Comparison of ENCODE assay signal across 28 cellular contexts in genomic region chr20:63932606-63933160, GRCh38. TPM values are rescaled to one million over a fixed set of nuclear protein-coding genes. Genes with fewer than 3 reads are reported as not detected.
A peak's percentile ranks its signal among the peaks of the same experiment; 100 is the strongest.
DNase-seq lines count a peak whose midpoint lies in the region; ATAC-seq, FAIRE-seq and TF ChIP-seq lines count a peak whose summit lies in the region.
"Had no signal": no experiment of that assay in that cellular context is flagged by ENCODE, and none has a peak within 500 bp of the region (broad histone marks: within the 10 kb centered on the region; RNA-seq: fewer than 3 reads in every experiment).

No MANE protein-coding gene starts in this region.

- H2BK15ac ChIP-seq in IMR-90 (ENCODE audit: low read depth, low read length) (no peak overlapping the region), H1 (ENCODE audit: low read length) (no peak overlapping the region), mesendoderm (replicated peaks; ENCODE audit: low read depth) (no peak overlapping the region)

- no peak overlapping the region for H2BK120ac ChIP-seq in IMR-90 (ENCODE audit: low read depth, low read length)
- H2BK120ac ChIP-seq in H1 (replicated peaks; ENCODE audit: low read depth, low read length) = no peak overlapping the region
- H2BK120ac ChIP-seq in mesendoderm (ENCODE audit: low read depth, low read length) = no peak overlapping the region

- no peak for TF ChIP-seq EP300 in H1 (IDR thresholded peaks at IDR 0.05; ENCODE audit: borderline replicate concordance in 1 of 2, low read depth in 2 of 2, low read length in 2 of 2)

- no peak for FAIRE-seq in H1 (lab: Jason Lieb, UNC)
- FAIRE-seq: HepG2 had no signal

- no peak overlapping the region for H3K4me2 ChIP-seq in BLaER1
- no peak overlapping the region for H3K4me2 ChIP-seq in IMR-90 (ENCODE audit: low read depth, low read length)
- H3K4me2 ChIP-seq in H1 (ENCODE audit: insufficient read depth in 1 of 2, low read depth in 2 of 2, low read length in 2 of 2) = no peak overlapping the region
- no peak overlapping the region for H3K4me2 ChIP-seq in mesendoderm (ENCODE audit: low read length)
- H3K4me2 ChIP-seq: PC-9, SK-N-SH had no signal

- H2BK20ac ChIP-seq in IMR-90 (ENCODE audit: low read depth, low read length) (no peak overlapping the region), H1 (ENCODE audit: low read length) (no peak overlapping the region)

- BruUV-seq in IMR-90 (replicated peaks; lab: Mats Ljungman, UMichigan) = no TSS peak

- H3K23ac ChIP-seq in IMR-90 (ENCODE audit: low read depth, low read length) = no peak overlapping the region
- H3K23ac ChIP-seq in H1 (ENCODE audit: insufficient read length) = no peak overlapping the region
- no peak overlapping the region for H3K23ac ChIP-seq in mesendoderm (ENCODE audit: low read length)

- CTCF ChIA-PET in IMR-90 (lab: Yijun Ruan, JAX) (no interaction called here), H1 (lab: Charles Lee; ENCODE audit: partially characterized antibody) (interaction anchor here (1.6 to 7.7 kb wide), 7 partner anchors 9 to 48 kb away, joined by 4 to 58 read pairs (median 17); partner anchors contain the start of genes PRPF6 and SAMD10)

- TF ChIP-seq POLR2A in IMR-90 (IDR thresholded peaks at IDR 0.05; ENCODE audit: low read depth, low read length) (no peak), H1 (IDR thresholded peaks at IDR 0.05; ENCODE audit: control extremely low read depth in 1 of 2, low read depth in 2 of 2, low read length in 2 of 2) (no peak)

- dilution Hi-C loops in IMR-90 (cut with HindIII; ENCODE audit: low sequenced_read_pairs, unreplicated experiment) = no loop called here

- peaks cover 99% of the 10 kb centered on the region for H3K36me3 ChIP-seq in BLaER1
- peaks cover 68% of the 10 kb centered on the region for H3K36me3 ChIP-seq in IMR-90 (ENCODE audit: control insufficient read depth, insufficient read depth, low read length)
- peaks cover 2 to 28% (median 18%) of the 10 kb centered on the region in 4 experiments; a peak in 6 of 8 replicates for H3K36me3 ChIP-seq in H1 (ENCODE audit: control insufficient read depth in 2 of 4, insufficient read depth in 4 of 4, low read length in 3 of 4)
- peaks cover 7% of the 10 kb centered on the region for H3K36me3 ChIP-seq in mesendoderm (ENCODE audit: control insufficient read depth, insufficient read depth, low read length)
- peaks cover 18% of the 10 kb centered on the region for H3K36me3 ChIP-seq in WERI-Rb-1
- peaks cover 18% of the 10 kb centered on the region for H3K36me3 ChIP-seq in colonic mucosa

- H3K4me3 ChIP-seq in BLaER1 (no peak overlapping the region), IMR-90 (ENCODE audit: insufficient read depth, low read depth, low read length) (no peak overlapping the region), H1 (ENCODE audit: extremely low read depth in 1 of 4, insufficient read depth in 2 of 4, low read depth in 3 of 4, low read length in 4 of 4) (no peak overlapping the region), mesendoderm (ENCODE audit: low read length) (no peak overlapping the region), WERI-Rb-1 (ENCODE audit: low read depth, low read length) (no peak overlapping the region), colonic mucosa (no peak overlapping the region)
- H3K4me3 ChIP-seq: BLaER1 treated with 17β-estradiol and CSF1 and Interleukin-3, amounts not matched to agents 10 nM and 100 nM; PC-9 had no signal

- no peak overlapping the region for H4K91ac ChIP-seq in IMR-90 (ENCODE audit: insufficient read depth, low read depth, low read length)
- H4K91ac ChIP-seq in H1 (replicated peaks; ENCODE audit: insufficient read length, low read length) = no peak overlapping the region

- H2BK5ac ChIP-seq in IMR-90 (ENCODE audit: low read depth, low read length, poor library complexity, severe bottlenecking) = no peak overlapping the region
- no peak overlapping the region for H2BK5ac ChIP-seq in H1 (ENCODE audit: low read depth, low read length)
- no peak overlapping the region for H2BK5ac ChIP-seq in mesendoderm (ENCODE audit: low read length)

- H3K9ac ChIP-seq in BLaER1 (no peak overlapping the region), IMR-90 (ENCODE audit: low read depth, low read length) (no peak overlapping the region), H1 (replicated peaks in 1 of 4; ENCODE audit: extremely low read depth in 1 of 4, low read depth in 3 of 4, low read length in 3 of 4) (peak overlapping the region in 1 of 4 experiments; percentile 13; a peak in 1 of 7 replicates), mesendoderm (ENCODE audit: low read length) (no peak overlapping the region), colonic mucosa (ENCODE audit: low read depth in 2 of 2, low read length in 2 of 2) (no peak overlapping the region)
- H3K9ac ChIP-seq: SK-N-SH had no signal

- no peak for ATAC-seq in IMR-90 (ENCODE audit: low read depth)
- ATAC-seq: HepG2 had no signal

- H3K4ac ChIP-seq in IMR-90 (ENCODE audit: low read depth, low read length) (no peak overlapping the region), H1 (replicated peaks; ENCODE audit: insufficient read length, low read depth, low read length) (no peak overlapping the region), mesendoderm (ENCODE audit: low read depth, low read length) (no peak overlapping the region)

- H3K79me1 ChIP-seq in IMR-90 (ENCODE audit: low read depth in 1 of 2, low read length in 2 of 2) = peaks cover 41 to 52% of the 10 kb centered on the region in 2 experiments
- 0 out of 2 replicates have a peak, but pooled peaks cover 2% of the 10 kb centered on the region for H3K79me1 ChIP-seq in H1 (ENCODE audit: low read depth, low read length)
- no peaks in the 10 kb centered on the region for H3K79me1 ChIP-seq in mesendoderm (ENCODE audit: low read length)

- peaks cover 12% of the 10 kb centered on the region; the same call in 1 of the 2 replicates for H3K9me1 ChIP-seq in IMR-90 (ENCODE audit: insufficient read depth, low read length)

- H3K23me2 ChIP-seq in H1 (ENCODE audit: low read depth, low read length) = no peaks in the 10 kb centered on the region

- TF ChIP-seq CTCF in IMR-90 (conservative IDR thresholded peaks at IDR 0.05; ENCODE audit: low read depth, low read length) (no peak), H1 (IDR thresholded peaks at IDR 0.05; ENCODE audit: control extremely low read depth in 1 of 3, insufficient read depth in 1 of 3, low read depth in 1 of 3, low read length in 3 of 3) (no peak), WERI-Rb-1 (IDR thresholded peaks at IDR 0.05; ENCODE audit: low read depth, low read length) (no peak), colonic mucosa (IDR thresholded peaks at IDR 0.05) (no peak)

- no peak overlapping the region for H4K8ac ChIP-seq in IMR-90 (ENCODE audit: low read depth in 2 of 2, low read length in 2 of 2)
- H4K8ac ChIP-seq in H1 (ENCODE audit: extremely low read depth, insufficient read depth, low read length) = no peak overlapping the region
- H4K8ac ChIP-seq in mesendoderm (ENCODE audit: low read depth, low read length) = no peak overlapping the region

- H3K27ac ChIP-seq in BLaER1 = 0 out of 2 replicates have a peak overlapping the region, but pooled peaks have one; percentile 13
- H3K27ac ChIP-seq in IMR-90 (ENCODE audit: insufficient read depth, low read length) = no peak overlapping the region
- H3K27ac ChIP-seq in H1 (ENCODE audit: low read depth, low read length) = no peak overlapping the region
- H3K27ac ChIP-seq in mesendoderm (ENCODE audit: low read depth, low read length) = no peak overlapping the region
- no peak overlapping the region for H3K27ac ChIP-seq in WERI-Rb-1
- H3K27ac ChIP-seq in colonic mucosa = no peak overlapping the region
- H3K27ac ChIP-seq: BLaER1 treated with 17β-estradiol and CSF1 and Interleukin-3, amounts not matched to agents 10 nM and 100 nM; PC-9 had no signal

- no peak overlapping the region for H4K5ac ChIP-seq in IMR-90 (ENCODE audit: low read depth, low read length)
- H4K5ac ChIP-seq in H1 (ENCODE audit: insufficient read length, low read depth, low read length) = no peak overlapping the region
- H4K5ac ChIP-seq in mesendoderm (ENCODE audit: low read length) = no peak overlapping the region

- no peak overlapping the region for H2AK5ac ChIP-seq in IMR-90 (ENCODE audit: low read depth, low read length)
- H2AK5ac ChIP-seq in H1 (ENCODE audit: low read depth, low read length) = no peak overlapping the region
- H2AK5ac ChIP-seq in mesendoderm (ENCODE audit: low read length) = no peak overlapping the region

- DNase-seq in IMR-90 (no peak), H1 (ENCODE audit: low read depth in 1 of 2, low spot score in 2 of 2) (no peak), mesendoderm (peak; percentile 39), AG08395 (ENCODE audit: low spot score) (no peak), WERI-Rb-1 (no peak), colonic mucosa (no peak), putamen (ENCODE audit: low spot score) (no peak)
- DNase-seq: CD4-positive, alpha-beta memory T cell; COR-L47; DMS79; H9; KBM-7; MV-4-11; NCI-H1105 treated with DMSO at 0.1 percent for 48 hours; NCI-H146; NCI-H1930; NCI-H2107; NCI-H446; NCI-H526; NCI-H82; NK-92 treated with Interleukin-12 subunit alpha and Interleukin-12 subunit beta, amount 100 ng/mL, for 24 hours; PC-9; SK-N-SH; SW 1271 had no signal

- H3K14ac ChIP-seq in IMR-90 (replicated peaks; ENCODE audit: low read depth, low read length) = no peak overlapping the region
- no peak overlapping the region for H3K14ac ChIP-seq in H1 (ENCODE audit: insufficient read length)

- H2AFZ ChIP-seq in IMR-90 (replicated peaks; ENCODE audit: low read length, poor library complexity) (peak overlapping the region; percentile 33), H1 (ENCODE audit: low read length) (no peak overlapping the region)
- H2AFZ ChIP-seq: PC-9 had no signal

- in situ Hi-C loops in IMR-90 (cut with MboI; ENCODE audit: low sequenced_read_pairs) = no loop called here

- H3K79me2 ChIP-seq in H1 (ENCODE audit: control insufficient read depth in 1 of 2, insufficient read depth in 2 of 2, low read length in 2 of 2) (no peaks in the 10 kb centered on the region), mesendoderm (ENCODE audit: control insufficient read depth, insufficient read depth, low read length) (no peaks in the 10 kb centered on the region)

- POLR2A ChIA-PET in IMR-90 (lab: Charles Lee; ENCODE audit: unreplicated experiment) (no interaction called here), H1 (lab: Charles Lee; ENCODE audit: partially characterized antibody) (no interaction called here)

- no peaks in the 10 kb centered on the region for H3K27me3 ChIP-seq in BLaER1
- H3K27me3 ChIP-seq in IMR-90 (ENCODE audit: control insufficient read depth, insufficient read depth, low read length) = no peaks in the 10 kb centered on the region
- H3K27me3 ChIP-seq in H1 (replicated peaks in 1 of 4; ENCODE audit: control insufficient read depth in 3 of 4, extremely low read depth in 1 of 4, insufficient read depth in 3 of 4, low read length in 3 of 4) = no peaks in the 10 kb centered on the region
- H3K27me3 ChIP-seq in mesendoderm (ENCODE audit: insufficient read depth, low read length, poor library complexity) = no peaks in the 10 kb centered on the region
- no peaks in the 10 kb centered on the region for H3K27me3 ChIP-seq in WERI-Rb-1 (ENCODE audit: insufficient read depth, low read depth, severe bottlenecking)
- H3K27me3 ChIP-seq in colonic mucosa = no peaks in the 10 kb centered on the region
- H3K27me3 ChIP-seq: BLaER1 treated with 17β-estradiol and CSF1 and Interleukin-3, amounts not matched to agents 10 nM and 100 nM had no signal

- H3K4me1 ChIP-seq in BLaER1 (peaks cover 57% of the 10 kb centered on the region), IMR-90 (ENCODE audit: control insufficient read depth, insufficient read depth, low read length) (no peaks in the 10 kb centered on the region), H1 (replicated peaks in 1 of 4; ENCODE audit: control insufficient read depth in 3 of 4, insufficient read depth in 4 of 4, low read length in 3 of 4) (no peaks in the 10 kb centered on the region), mesendoderm (ENCODE audit: control insufficient read depth, low read depth, low read length) (no peaks in the 10 kb centered on the region), colonic mucosa (no peaks in the 10 kb centered on the region)

- no peak for TF ChIP-seq RAD21 in IMR-90 (IDR thresholded peaks at IDR 0.05; ENCODE audit: low read length)
- TF ChIP-seq RAD21 in H1 (IDR thresholded peaks at IDR 0.05 in 1 of 2, conservative IDR thresholded peaks at IDR 0.05 in 1 of 2; ENCODE audit: low read depth in 2 of 2, low read length in 2 of 2) = no peak

- no peaks in the 10 kb centered on the region for H3K9me3 ChIP-seq in BLaER1
- H3K9me3 ChIP-seq in IMR-90 (ENCODE audit: control insufficient read depth, insufficient read depth, low read length) = no peaks in the 10 kb centered on the region
- H3K9me3 ChIP-seq in H1 (ENCODE audit: insufficient read depth in 2 of 2, low read depth in 1 of 2, low read length in 1 of 2) = no peaks in the 10 kb centered on the region
- H3K9me3 ChIP-seq in WERI-Rb-1 (ENCODE audit: severe bottlenecking) = no peaks in the 10 kb centered on the region
- H3K9me3 ChIP-seq in colonic mucosa = no peaks in the 10 kb centered on the region
- H3K9me3 ChIP-seq: BLaER1 treated with 17β-estradiol and CSF1 and Interleukin-3, amounts not matched to agents 10 nM and 100 nM; SK-N-SH had no signal

- intact Hi-C loops in IMR-90 (cut with micrococcal nuclease) (no loop called here), colonic mucosa (cut with DNase I) (no loop called here)

- H3K56ac ChIP-seq in IMR-90 (ENCODE audit: extremely low read depth, insufficient read depth, low read length) (no peak overlapping the region), H1 (replicated peaks; ENCODE audit: insufficient read length, low read depth, low read length) (no peak overlapping the region), mesendoderm (ENCODE audit: low read length) (no peak overlapping the region)

- H3K18ac ChIP-seq in IMR-90 (ENCODE audit: low read depth, low read length) (no peak overlapping the region), H1 (ENCODE audit: extremely low read depth, low read length) (no peak overlapping the region), mesendoderm (ENCODE audit: low read length) (no peak overlapping the region)

- H2BK12ac ChIP-seq in H1 (ENCODE audit: low read depth, low read length) = no peak overlapping the region

- WGBS in IMR-90 (ENCODE audit: extremely low coverage in 2 of 2, insufficient read length in 1 of 2), 2 experiments = 100% methylated on average over 6 of the region's 17 CpGs; no CpG with 5 or more reads in 1 of the 2 experiments
- WGBS in H1 (ENCODE audit: extremely low coverage in 1 of 2, insufficient coverage in 1 of 2, insufficient read length in 1 of 2, insufficient replicate concordance in 2 of 2, low coverage in 1 of 2, low lambda C conversion rate in 2 of 2, missing lambda C conversion rate in 1 of 2), 2 experiments = 97% methylated on average over 17 of the region's 17 CpGs; no CpG with 5 or more reads in 1 of the 2 experiments
- WGBS in mesendoderm (ENCODE audit: extremely low coverage, insufficient coverage, low lambda C conversion rate) = no CpG with 5 or more reads among the region's 17 CpGs

- H4K20me1 ChIP-seq in BLaER1 (peaks cover 100% of the 10 kb centered on the region), IMR-90 (ENCODE audit: insufficient read depth, low read length) (peaks cover 59% of the 10 kb centered on the region), H1 (replicated peaks in 1 of 2; ENCODE audit: control insufficient read depth in 1 of 2, insufficient read depth in 2 of 2, low read length in 2 of 2) (peaks cover 6 to 16% of the 10 kb centered on the region in 2 experiments)

- H2AK9ac ChIP-seq in IMR-90 (replicated peaks; ENCODE audit: low read depth, low read length, poor library complexity) = no peak overlapping the region

RNA-seq across cellular contexts. Expression of gene UCKL1, which starts 23.5 kb away (rescaled TPM):
- 16.7 and 18.3 TPM in 2 replicates for total RNA-seq in IMR-90 (2012; rRNA removed)
- polyA plus RNA-seq in IMR-90 (2012; rRNA removed) = 54.7 and 58.6 TPM in 2 replicates
- polyA plus RNA-seq in IMR-90 (2012; cell fraction: cytosol; rRNA removed) = 19.8 and 55.6 TPM in 2 replicates
- 178 and 412 TPM in 2 replicates for polyA plus RNA-seq in IMR-90 (2012; cell fraction: nucleus; rRNA removed; ENCODE audit: low replicate concordance)
- 36.5 and 37.4 TPM in 2 replicates for total RNA-seq in H1 (2021; fragmentation: NEBNext Ultra II Directional; extraction: Animal tissue kit (Norgen Biotek cat#: 25700))
- 91.2 and 106 TPM in 2 replicates for polyA plus RNA-seq in H1 (2011; rRNA removed)
- polyA plus RNA-seq in H1 (2011; cell fraction: cytosol; rRNA removed) = 73.4 TPM
- 243 TPM for polyA plus RNA-seq in H1 (2011; cell fraction: nucleus; rRNA removed)
- 35.1 to 52.8 TPM (median 52.1 TPM) in 4 replicates for polyA plus RNA-seq in H1 (2012, experiment 1 of 2)
- 34.5 TPM for polyA plus RNA-seq in H1 (2012, experiment 2 of 2)
- 26.4 TPM for polyA plus RNA-seq in H1 (2013, experiment 1 of 2)
- 24.2 TPM for polyA plus RNA-seq in H1 (2013, experiment 2 of 2)
- 26.5 and 36.3 TPM in 2 replicates for polyA minus RNA-seq in H1 (2011; rRNA and poly(A)+ RNA removed)
- 28.2 TPM for polyA minus RNA-seq in H1 (2011; cell fraction: cytosol; rRNA and poly(A)+ RNA removed)
- 52.8 TPM for polyA minus RNA-seq in H1 (2011; cell fraction: nucleus; rRNA and poly(A)+ RNA removed)
- polyA plus RNA-seq in mesendoderm (2013, experiment 1 of 2) = 28.6 TPM
- polyA plus RNA-seq in mesendoderm (2013, experiment 2 of 2) = 29.4 TPM
- total RNA-seq in colonic mucosa = 10 to 100 TPM; 33.6 to 49.5 TPM

RNA-seq across cellular contexts. Expression of gene ZNF512B, which starts 37.0 kb away (rescaled TPM):
- total RNA-seq in IMR-90 (2012; rRNA removed) (6.4 and 6.5 TPM in 2 replicates), colonic mucosa (1 to 10 TPM; 1.9 TPM)
- polyA plus RNA-seq in IMR-90 (2012; rRNA removed) (15.6 and 15.9 TPM in 2 replicates), H1 (2011; rRNA removed) (7.3 and 10.6 TPM in 2 replicates)
- 7.2 and 13.4 TPM in 2 replicates for polyA plus RNA-seq in IMR-90 (2012; cell fraction: cytosol; rRNA removed)
- polyA plus RNA-seq in IMR-90 (2012; cell fraction: nucleus; rRNA removed; ENCODE audit: low replicate concordance) = 50.2 and 83.0 TPM in 2 replicates
- 26.6 and 27.0 TPM in 2 replicates for total RNA-seq in H1 (2021; fragmentation: NEBNext Ultra II Directional; extraction: Animal tissue kit (Norgen Biotek cat#: 25700))
- polyA plus RNA-seq in H1 (2011; cell fraction: cytosol; rRNA removed) = 9.7 TPM
- 51.0 TPM for polyA plus RNA-seq in H1 (2011; cell fraction: nucleus; rRNA removed)
- 16.0 to 22.5 TPM (median 19.3 TPM) in 4 replicates for polyA plus RNA-seq in H1 (2012, experiment 1 of 2)
- polyA plus RNA-seq in H1 (2012, experiment 2 of 2) = 12.0 TPM
- 9.5 TPM for polyA plus RNA-seq in H1 (2013, experiment 1 of 2)
- 9.1 TPM for polyA plus RNA-seq in H1 (2013, experiment 2 of 2)
- polyA minus RNA-seq in H1 (2011; rRNA and poly(A)+ RNA removed) = 4.1 and 5.5 TPM in 2 replicates
- 8.4 TPM for polyA minus RNA-seq in H1 (2011; cell fraction: cytosol; rRNA and poly(A)+ RNA removed)
- polyA minus RNA-seq in H1 (2011; cell fraction: nucleus; rRNA and poly(A)+ RNA removed) = 9.1 TPM
- 10.8 TPM for polyA plus RNA-seq in mesendoderm (2013, experiment 1 of 2)
- 10.9 TPM for polyA plus RNA-seq in mesendoderm (2013, experiment 2 of 2)

RNA-seq across cellular contexts. Expression of gene DNAJC5, which starts 37.8 kb away (rescaled TPM):
- total RNA-seq in IMR-90 (2012; rRNA removed) = 45.2 and 46.9 TPM in 2 replicates
- 35.6 and 36.3 TPM in 2 replicates for polyA plus RNA-seq in IMR-90 (2012; rRNA removed)
- polyA plus RNA-seq in IMR-90 (2012; cell fraction: cytosol; rRNA removed) = 34.5 and 45.2 TPM in 2 replicates
- polyA plus RNA-seq in IMR-90 (2012; cell fraction: nucleus; rRNA removed; ENCODE audit: low replicate concordance) = 30.4 and 42.4 TPM in 2 replicates
- total RNA-seq in H1 (2021; fragmentation: NEBNext Ultra II Directional; extraction: Animal tissue kit (Norgen Biotek cat#: 25700)) = 31.2 and 32.8 TPM in 2 replicates
- 19.2 and 25.0 TPM in 2 replicates for polyA plus RNA-seq in H1 (2011; rRNA removed)
- 22.5 TPM for polyA plus RNA-seq in H1 (2011; cell fraction: cytosol; rRNA removed)
- 27.7 TPM for polyA plus RNA-seq in H1 (2011; cell fraction: nucleus; rRNA removed)
- 21.6 to 26.2 TPM (median 23.4 TPM) in 4 replicates for polyA plus RNA-seq in H1 (2012, experiment 1 of 2)
- 21.6 TPM for polyA plus RNA-seq in H1 (2012, experiment 2 of 2)
- polyA plus RNA-seq in H1 (2013, experiment 1 of 2) = 15.5 TPM
- polyA plus RNA-seq in H1 (2013, experiment 2 of 2) = 16.2 TPM
- 25.3 and 25.7 TPM in 2 replicates for polyA minus RNA-seq in H1 (2011; rRNA and poly(A)+ RNA removed)
- polyA minus RNA-seq in H1 (2011; cell fraction: cytosol; rRNA and poly(A)+ RNA removed) = 19.9 TPM
- 13.3 TPM for polyA minus RNA-seq in H1 (2011; cell fraction: nucleus; rRNA and poly(A)+ RNA removed)
- 17.5 TPM for polyA plus RNA-seq in mesendoderm (2013, experiment 1 of 2)
- polyA plus RNA-seq in mesendoderm (2013, experiment 2 of 2) = 17.4 TPM
- 10 to 100 TPM; 58.9 to 63.9 TPM for total RNA-seq in colonic mucosa

RNA-seq across cellular contexts. Expression of gene SAMD10, which starts 46.8 kb away (rescaled TPM):
- total RNA-seq in IMR-90 (2012; rRNA removed) (0.54 and 0.56 TPM in 2 replicates), colonic mucosa (1 to 10 TPM; 6.1 to 6.4 TPM)
- polyA plus RNA-seq in IMR-90 (2012; rRNA removed) (4.0 and 4.1 TPM in 2 replicates), H1 (2011; rRNA removed) (5.2 and 6.4 TPM in 2 replicates)
- 3.9 and 4.6 TPM in 2 replicates for polyA plus RNA-seq in IMR-90 (2012; cell fraction: cytosol; rRNA removed)
- 14.1 and 23.9 TPM in 2 replicates for polyA plus RNA-seq in IMR-90 (2012; cell fraction: nucleus; rRNA removed; ENCODE audit: low replicate concordance)
- total RNA-seq in H1 (2021; fragmentation: NEBNext Ultra II Directional; extraction: Animal tissue kit (Norgen Biotek cat#: 25700)) = 3.0 and 3.8 TPM in 2 replicates
- 5.1 TPM for polyA plus RNA-seq in H1 (2011; cell fraction: cytosol; rRNA removed)
- polyA plus RNA-seq in H1 (2011; cell fraction: nucleus; rRNA removed) = 32.2 TPM
- 4.0 to 6.6 TPM (median 6.2 TPM) in 4 replicates for polyA plus RNA-seq in H1 (2012, experiment 1 of 2)
- 4.8 TPM for polyA plus RNA-seq in H1 (2012, experiment 2 of 2)
- polyA plus RNA-seq in H1 (2013, experiment 1 of 2) = 4.6 TPM
- 3.6 TPM for polyA plus RNA-seq in H1 (2013, experiment 2 of 2)
- 0.73 and 1.1 TPM in 2 replicates for polyA minus RNA-seq in H1 (2011; rRNA and poly(A)+ RNA removed)
- 1.6 TPM for polyA minus RNA-seq in H1 (2011; cell fraction: cytosol; rRNA and poly(A)+ RNA removed)
- polyA minus RNA-seq in H1 (2011; cell fraction: nucleus; rRNA and poly(A)+ RNA removed) = 1.4 TPM
- 2.2 TPM for polyA plus RNA-seq in mesendoderm (2013, experiment 1 of 2)
- 2.1 TPM for polyA plus RNA-seq in mesendoderm (2013, experiment 2 of 2)
- total RNA-seq: A172 had no signal

RNA-seq across cellular contexts. Expression of gene PRPF6, which starts 48.2 kb away (rescaled TPM):
- total RNA-seq in IMR-90 (2012; rRNA removed) = 68.6 and 71.3 TPM in 2 replicates
- polyA plus RNA-seq in IMR-90 (2012; rRNA removed) = 38.5 and 43.5 TPM in 2 replicates
- 32.3 and 36.0 TPM in 2 replicates for polyA plus RNA-seq in IMR-90 (2012; cell fraction: cytosol; rRNA removed)
- 27.2 and 30.1 TPM in 2 replicates for polyA plus RNA-seq in IMR-90 (2012; cell fraction: nucleus; rRNA removed; ENCODE audit: low replicate concordance)
- 76.9 and 80.7 TPM in 2 replicates for total RNA-seq in H1 (2021; fragmentation: NEBNext Ultra II Directional; extraction: Animal tissue kit (Norgen Biotek cat#: 25700))
- polyA plus RNA-seq in H1 (2011; rRNA removed) = 27.9 and 42.8 TPM in 2 replicates
- polyA plus RNA-seq in H1 (2011; cell fraction: cytosol; rRNA removed) = 58.0 TPM
- polyA plus RNA-seq in H1 (2011; cell fraction: nucleus; rRNA removed) = 66.9 TPM
- 70.7 to 88.3 TPM (median 83.6 TPM) in 4 replicates for polyA plus RNA-seq in H1 (2012, experiment 1 of 2)
- 54.3 TPM for polyA plus RNA-seq in H1 (2012, experiment 2 of 2)
- polyA plus RNA-seq in H1 (2013, experiment 1 of 2) = 41.9 TPM
- 38.8 TPM for polyA plus RNA-seq in H1 (2013, experiment 2 of 2)
- polyA minus RNA-seq in H1 (2011; rRNA and poly(A)+ RNA removed) = 44.2 and 52.8 TPM in 2 replicates
- polyA minus RNA-seq in H1 (2011; cell fraction: cytosol; rRNA and poly(A)+ RNA removed) = 36.3 TPM
- 23.1 TPM for polyA minus RNA-seq in H1 (2011; cell fraction: nucleus; rRNA and poly(A)+ RNA removed)
- 45.5 TPM for polyA plus RNA-seq in mesendoderm (2013, experiment 1 of 2)
- polyA plus RNA-seq in mesendoderm (2013, experiment 2 of 2) = 46.7 TPM
- total RNA-seq in colonic mucosa = 10 to 100 TPM; 53.0 to 68.6 TPM
